20 cellular contexts compared by ENCODE assay signal in the genomic region with DNA sequence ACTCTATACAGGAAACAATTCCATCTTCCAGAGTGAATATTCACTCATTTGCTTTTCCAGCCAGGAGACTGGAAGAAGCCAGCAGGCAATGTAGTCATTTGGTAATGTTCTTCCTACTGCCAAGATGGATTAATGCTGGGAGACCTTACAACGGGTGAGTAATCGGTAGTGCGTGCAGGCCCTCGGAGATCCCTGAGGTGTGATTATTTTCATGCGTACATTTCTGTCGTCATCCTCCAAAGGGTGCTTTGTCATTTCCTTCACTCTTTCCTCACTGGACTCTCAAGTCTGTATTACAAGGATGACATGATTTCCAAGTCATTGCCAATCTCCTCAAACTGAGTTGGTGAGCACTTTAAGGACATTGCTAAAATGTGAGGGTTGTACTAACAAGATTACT.
DNase-seq lines count a peak whose midpoint lies in the region; ATAC-seq, FAIRE-seq and TF ChIP-seq lines count a peak whose summit lies in the region.
"Had no signal": no experiment of that assay in that cellular context is flagged by ENCODE, and none has a peak within 500 bp of the region (broad histone marks: within the 10 kb centered on the region; RNA-seq: fewer than 3 reads in every experiment).

No MANE protein-coding gene starts in this region.

- H3K4me1 ChIP-seq in skeletal muscle satellite cell (ENCODE audit: control insufficient read depth, insufficient read depth, low read length), result peaks cover 43% of the 10 kb centered on the region
- peaks cover 4 to 15% of the 10 kb centered on the region in 2 donors for H3K4me1 ChIP-seq in left lung

- intact Hi-C loops in left lung (cut with DNase I), result no loop called here

- H3K4me2 ChIP-seq in skeletal muscle satellite cell (ENCODE audit: low read length), result no peak overlapping the region
- H3K4me2 ChIP-seq: GM23338 had no signal

- no peak for FAIRE-seq in RCC 7860 (lab: Jason Lieb, UNC)

- peak overlapping the region; percentile 7 for H3K27ac ChIP-seq in epithelial cell of prostate
- no peak overlapping the region for H3K27ac ChIP-seq in left lung
- H3K27ac ChIP-seq: vagina had no signal

- DNase-seq in ELR (ENCODE audit: low read depth) (peak; percentile 99), RCC 7860 (ENCODE audit: low spot score) (peak; percentile 42), epithelial cell of prostate (ENCODE audit: low read depth, low spot score) (no peak), RPMI8226 (no peak), left lung (no peak)
- DNase-seq: activated CD4-positive, alpha-beta memory T cell treated with anti-CD3 and anti-CD28 coated beads for 36 hours; Caco-2; effector CD4-positive, alpha-beta T cell; heart right ventricle; KBM-7; left cardiac atrium; NCI-H1694; NCI-H526 treated with DMSO at 0.1 percent for 48 hours; SIG-M5 had no signal

- peak overlapping the region; percentile 53 for H3K9ac ChIP-seq in skeletal muscle satellite cell (ENCODE audit: low read depth, low read length)

- H3K27me3 ChIP-seq in skeletal muscle satellite cell (ENCODE audit: control insufficient read depth, insufficient read depth, low read length) (no peaks in the 10 kb centered on the region), left lung (no peaks in the 10 kb centered on the region)
- H3K27me3 ChIP-seq: ascending aorta, heart right ventricle, vagina had no signal

- no peak overlapping the region for H3K4me3 ChIP-seq in skeletal muscle satellite cell (ENCODE audit: low read length)
- no peak overlapping the region for H3K4me3 ChIP-seq in left lung
- H3K4me3 ChIP-seq: ascending aorta, GM23338, heart right ventricle, vagina had no signal

- no peak for TF ChIP-seq CTCF in left lung (IDR thresholded peaks at IDR 0.05)

- no peak for ATAC-seq in left lung
- ATAC-seq in HG02623 (IDR thresholded peaks at IDR 0.05; ENCODE audit: unreplicated experiment), result no peak
- ATAC-seq: GM23338; left cardiac atrium; stimulated activated memory B cell treated with anti-CD40 and anti-IgM and Interleukin-4, amounts not matched to agents 10 μg/mL and 1 μg/mL and 100 μg/mL, for 72 hours had no signal

- H3K36me3 ChIP-seq in skeletal muscle satellite cell (ENCODE audit: insufficient read depth, low read length) (no peaks in the 10 kb centered on the region), left lung (no peaks in the 10 kb centered on the region)
- H3K36me3 ChIP-seq: ascending aorta, heart right ventricle, vagina had no signal

- H3K9me3 ChIP-seq in skeletal muscle satellite cell (replicated peaks; ENCODE audit: low read length) (no peaks in the 10 kb centered on the region), left lung (no peaks in the 10 kb centered on the region)
- H3K9me3 ChIP-seq: ascending aorta, Caco-2, heart right ventricle, vagina had no signal

Comparison
In these comparisons a context has a peak if more than half of its experiments do, and no peak if none do; other contexts are left out.
1. DNase-seq: peak in ELR (single experiment) and RCC 7860 (single experiment); none in epithelial cell of prostate (single experiment), RPMI8226 (single experiment) and left lung (0 of 2).